ENCODE assay signal across 8 cellular contexts in genomic region chr10:27998178-27998953, GRCh38. TPM values are rescaled to one million over a fixed set of nuclear protein-coding genes. Genes with fewer than 3 reads are reported as not detected.
A peak's percentile ranks its signal among the peaks of the same experiment; 100 is the strongest.
DNase-seq lines count a peak whose midpoint lies in the region; ATAC-seq, FAIRE-seq and TF ChIP-seq lines count a peak whose summit lies in the region.

No MANE protein-coding gene starts in this region.

- H3K9me3 ChIP-seq in CD8-positive, alpha-beta T cell (ENCODE audit: low read length), result no peaks in the 10 kb centered on the region

- H3K27me3 ChIP-seq in CD8-positive, alpha-beta T cell (ENCODE audit: insufficient read depth, low read length), result no peaks in the 10 kb centered on the region

- peaks cover 5% of the 10 kb centered on the region for H3K36me3 Mint-ChIP-seq in CD8-positive, alpha-beta T cell
- H3K36me3 Mint-ChIP-seq in IgD-negative memory B cell, result no peaks in the 10 kb centered on the region

- no peak overlapping the region for H3K27ac Mint-ChIP-seq in CD8-positive, alpha-beta T cell
- H3K27ac Mint-ChIP-seq in IgD-negative memory B cell, result no peak overlapping the region

- peak overlapping the region; percentile 87 for H3K4me3 Mint-ChIP-seq in CD8-positive, alpha-beta T cell
- peak overlapping the region in 3 of 4 donors; percentile 80 to 88 (median 85) for H3K4me3 Mint-ChIP-seq in IgD-negative memory B cell

- TF ChIP-seq CTCF in CD8-positive, alpha-beta T cell (IDR thresholded peaks at IDR 0.05), result no peak

- peak in 2 of 7 experiments; percentile 18 to 53 for DNase-seq in CD8-positive, alpha-beta T cell
- DNase-seq in activated T-helper 1 cell treated with Interleukin-2 at 50 U/mL for 16 hours (ENCODE audit: low read depth) (peak; percentile 4), head of caudate nucleus (peak in 31 of 42 donors; percentile 4 to 47 (median 17)), occipital lobe (lab: John Stamatoyannopoulos, UW) (peak; percentile 16), HPDE6-E6E7 (ENCODE audit: extremely low spot score) (no peak), RCC 7860 (ENCODE audit: low spot score) (no peak)

- CTCF ChIA-PET in CD8-positive, alpha-beta T cell (lab: Charles Lee), result interaction anchor here (0.6 to 1.1 kb wide), 2 partner anchors 29 to 133 kb away, joined by 3 to 4 read pairs; no protein-coding TSS in a partner anchor

- no peaks in the 10 kb centered on the region for H3K9me3 Mint-ChIP-seq in CD8-positive, alpha-beta T cell
- H3K9me3 Mint-ChIP-seq in IgD-negative memory B cell, result peaks cover 0 to 7% (median 0%) of the 10 kb centered on the region in 3 donors

- peaks cover 24% of the 10 kb centered on the region for H3K27me3 Mint-ChIP-seq in CD8-positive, alpha-beta T cell (ENCODE audit: low read depth)
- H3K27me3 Mint-ChIP-seq in IgD-negative memory B cell, result peaks cover 21% of the 10 kb centered on the region

- no peak overlapping the region for H3K27ac ChIP-seq in CD8-positive, alpha-beta T cell (ENCODE audit: low read depth, low read length)

- H3K4me1 Mint-ChIP-seq in CD8-positive, alpha-beta T cell (ENCODE audit: low read depth), result peaks cover 13% of the 10 kb centered on the region
- peaks cover 3 to 10% (median 7%) of the 10 kb centered on the region in 3 donors for H3K4me1 Mint-ChIP-seq in IgD-negative memory B cell

- POLR2A ChIA-PET in CD8-positive, alpha-beta T cell (lab: Charles Lee), result no interaction called here

- peaks cover 4% of the 10 kb centered on the region for H3K4me1 ChIP-seq in CD8-positive, alpha-beta T cell (ENCODE audit: insufficient read depth, low read length)

- no peaks in the 10 kb centered on the region for H3K36me3 ChIP-seq in CD8-positive, alpha-beta T cell (ENCODE audit: insufficient read depth, low read length)

- FAIRE-seq in RCC 7860 (lab: Jason Lieb, UNC), result no peak

- ATAC-seq in CD8-positive, alpha-beta T cell, result peak; percentile 57
- no peak for ATAC-seq in HG03039 (IDR thresholded peaks at IDR 0.05; ENCODE audit: unreplicated experiment)

- intact Hi-C loops in CD8-positive, alpha-beta T cell (cut with DNase I, micrococcal nuclease), result no loop called here
- intact Hi-C loops in head of caudate nucleus (cut with DNase I), result no loop called here

- H3K4me3 ChIP-seq in CD8-positive, alpha-beta T cell (ENCODE audit: low read depth, low read length), result peak overlapping the region; percentile 38

RNA-seq across cellular contexts. Expression of gene ODAD2, which starts 0.5 kb away (rescaled TPM):
- under 1 TPM in 1 of 2 experiments, not detected in 1; 0.11 TPM for total RNA-seq in CD8-positive, alpha-beta T cell
- not detected for polyA plus RNA-seq in IgD-negative memory B cell
- 1.9 TPM for total RNA-seq in occipital lobe

Comparison
In these comparisons a context has a peak if more than half of its experiments do, and no peak if none do; other contexts are left out.
1. DNase-seq: peak in activated T-helper 1 cell treated with Interleukin-2 at 50 U/mL for 16 hours (single experiment), head of caudate nucleus (31 of 42) and occipital lobe (single experiment); none in HPDE6-E6E7 (single experiment) and RCC 7860 (single experiment).